8 cellular contexts compared by ENCODE assay signal in genomic region chr21:29827647-29828046, GRCh38.
"Had no signal": no experiment of that assay in that cellular context is flagged by ENCODE, and none has a peak within 500 bp of the region (broad histone marks: within the 10 kb centered on the region; RNA-seq: fewer than 3 reads in every experiment).

No MANE protein-coding gene starts in this region.

- H3K27me3 Mint-ChIP-seq: IgD-negative memory B cell had no signal

- FAIRE-seq: HTR-8/SVneo had no signal

- DNase-seq: IMR-90, Karpas-422, KBM-7, KG1 had no signal

- H3K27ac Mint-ChIP-seq: IgD-negative memory B cell had no signal

- H3K4me1 Mint-ChIP-seq: IgD-negative memory B cell had no signal

- H3K9ac ChIP-seq: KMS-11 had no signal

- H3K4me3 Mint-ChIP-seq: IgD-negative memory B cell had no signal

- H3K27ac ChIP-seq: HL-60, KMS-11 had no signal

- H3K4me2 ChIP-seq: KMS-11 had no signal
